ENCODE assay signal across 26 cellular contexts in genomic region chr6:119142051-119142450, GRCh38.
"Had no signal": no experiment of that assay in that cellular context is flagged by ENCODE, and none has a peak within 500 bp of the region (broad histone marks: within the 10 kb centered on the region; RNA-seq: fewer than 3 reads in every experiment).

No MANE protein-coding gene starts in this region.

- ATAC-seq: activated CD8-positive, alpha-beta T cell treated with anti-CD3 and anti-CD28 coated beads for 36 hours; activated T-cell treated with anti-CD3 and anti-CD28 coated beads, Interleukin-2, amount 50 U/mL, for 72 hours; activated T-helper 17 cell treated with anti-CD3 and anti-CD28 coated beads, Interleukin-2, amount 50 U/mL, for 72 hours; PC-3; Right ventricle myocardium inferior had no signal

- DNase-seq: activated CD4-positive, alpha-beta T cell treated with anti-CD3 and anti-CD28 coated beads, Interleukin-2, amount 10 ng/mL, durations not matched to agents 24 days and 14 days; activated CD4-positive, alpha-beta T cell treated with anti-CD3 and anti-CD28 coated beads, Interleukin-2, amount 50 U/mL, for 4 hours; activated CD8-positive, alpha-beta T cell treated with anti-CD3 and anti-CD28 coated beads for 36 hours; activated effector memory CD4-positive, alpha-beta T cell treated with anti-CD3 and anti-CD28 coated beads, Interleukin-2, amount 50 U/mL, for 16 hours; activated naive CD4-positive, alpha-beta T cell; activated naive CD4-positive, alpha-beta T cell treated with anti-CD3 and anti-CD28 coated beads, Interleukin-2, amount 50 U/mL, for 16 hours; activated naive CD8-positive, alpha-beta T cell treated with anti-CD3 and anti-CD28 coated beads for 36 hours; activated T-cell treated with anti-CD3 and anti-CD28 coated beads, Interleukin-2, amount 50 U/mL, for 1 hour; activated T-cell treated with anti-CD3 and anti-CD28 coated beads, Interleukin-2, amount 50 U/mL, for 72 hours; amniotic stem cell; aorta; brain microvascular endothelial cell; NCI-H1105; NCI-H1436 treated with DMSO at 0.1 percent for 48 hours; NCI-H1694 treated with DMSO at 0.1 percent for 48 hours; NCI-H2029; NCI-H510A; NCI-H526; NCI-H748 treated with DMSO at 0.1 percent for 48 hours; NK-92 treated with Interleukin-12 subunit alpha and Interleukin-12 subunit beta, amount 100 ng/mL, for 24 hours; PC-3; Peyer's patch had no signal

- H3K36me3 ChIP-seq: brain microvascular endothelial cell, Peyer's patch had no signal

- H3K4me3 ChIP-seq: Peyer's patch, SK-N-MC had no signal

- H3K9me3 ChIP-seq: Peyer's patch had no signal

- H3K27me3 ChIP-seq: brain microvascular endothelial cell, Peyer's patch had no signal

- H3K27ac ChIP-seq: brain microvascular endothelial cell, Peyer's patch, RWPE1, SK-N-MC had no signal
